In the genomic region with DNA sequence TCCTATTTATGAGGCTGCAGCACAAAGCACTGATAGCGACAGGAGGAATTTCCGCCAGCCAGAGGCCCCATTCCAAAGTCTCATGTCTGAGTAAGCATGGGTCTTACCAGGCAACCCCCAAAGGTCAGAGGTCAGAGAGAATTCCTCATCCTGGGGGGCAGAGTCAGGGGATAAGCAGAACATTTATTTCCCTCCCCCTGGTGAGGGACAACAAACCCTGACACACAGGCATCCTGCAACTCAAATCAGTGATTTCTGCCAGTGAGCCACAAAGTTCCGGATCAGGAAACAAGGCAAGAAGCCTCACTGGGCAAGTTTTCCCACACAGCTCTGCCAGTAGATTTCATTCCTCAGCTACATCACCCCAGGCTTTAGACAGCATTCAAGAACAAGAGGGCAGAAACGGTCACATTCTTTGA, we compare ENCODE assay signal across 13 cellular contexts. TPM values are rescaled to one million over a fixed set of nuclear protein-coding genes. Genes with fewer than 3 reads are reported as not detected.
DNase-seq lines count a peak whose midpoint lies in the region; ATAC-seq, FAIRE-seq and TF ChIP-seq lines count a peak whose summit lies in the region.
"Had no signal": no experiment of that assay in that cellular context is flagged by ENCODE, and none has a peak within 500 bp of the region (broad histone marks: within the 10 kb centered on the region; RNA-seq: fewer than 3 reads in every experiment).

No MANE protein-coding gene starts in this region.

- H3K27me3 ChIP-seq in GM23248 (replicated peaks; ENCODE audit: insufficient read depth) (no peaks in the 10 kb centered on the region), astrocyte (ENCODE audit: insufficient read depth, low read length) (no peaks in the 10 kb centered on the region), hepatocyte (no peaks in the 10 kb centered on the region)
- H3K27me3 ChIP-seq in CD8-positive, alpha-beta T cell (ENCODE audit: insufficient read depth, low read length), result no peaks in the 10 kb centered on the region
- H3K27me3 ChIP-seq: transverse colon had no signal

- POLR2A ChIA-PET in CD8-positive, alpha-beta T cell (lab: Charles Lee), result no interaction called here

- FAIRE-seq in astrocyte (lab: Jason Lieb, UNC) (no peak), D721Med (lab: Jason Lieb, UNC) (no peak)

- H3K4me3 Mint-ChIP-seq in astrocyte (ENCODE audit: unreplicated experiment), result peak overlapping the region; percentile 16
- no peak overlapping the region for H3K4me3 Mint-ChIP-seq in progenitor cell of endocrine pancreas (ENCODE audit: low read depth)
- no peak overlapping the region for H3K4me3 Mint-ChIP-seq in CD8-positive, alpha-beta T cell

- in situ Hi-C loops in GM23248 (cut with MboI), result no loop called here
- in situ Hi-C loops in GM13977 (cut with MboI; ENCODE audit: low pct_unique_long_range_greater_than_20kb, low sequenced_read_pairs, unreplicated experiment), result no loop called here

- H3K27ac Mint-ChIP-seq in astrocyte (ENCODE audit: unreplicated experiment) (peak overlapping the region; percentile 78), progenitor cell of endocrine pancreas (peak overlapping the region; percentile 41)
- no peak overlapping the region for H3K27ac Mint-ChIP-seq in CD8-positive, alpha-beta T cell

- peak overlapping the region; percentile 60 for H3K4me2 ChIP-seq in GM23248 (ENCODE audit: unreplicated experiment)
- H3K4me2 ChIP-seq in astrocyte (ENCODE audit: low read length), result peak overlapping the region; percentile 64
- H3K4me2 ChIP-seq in hepatocyte, result peak overlapping the region; percentile 16

- 9 to 11% methylated on average over 4 of the region's 4 CpGs for WGBS in GM23248 (ENCODE audit: low coverage in 1 of 2, low lambda C conversion rate in 2 of 2, missing lambda C conversion rate in 2 of 2), 2 experiments
- WGBS in hepatocyte (ENCODE audit: low lambda C conversion rate, missing lambda C conversion rate), result 40% methylated on average over 4 of the region's 4 CpGs

- H3K9ac ChIP-seq in GM23248 (peak overlapping the region; percentile 45), astrocyte (ENCODE audit: low read length) (peak overlapping the region; percentile 62)

- H3K9me3 ChIP-seq in GM23248 (ENCODE audit: low read depth), result no peaks in the 10 kb centered on the region
- no peaks in the 10 kb centered on the region for H3K9me3 ChIP-seq in astrocyte (ENCODE audit: insufficient read depth, low read depth, low read length)
- no peaks in the 10 kb centered on the region for H3K9me3 ChIP-seq in hepatocyte (ENCODE audit: low read depth)
- H3K9me3 ChIP-seq in CD8-positive, alpha-beta T cell (ENCODE audit: low read length), result no peaks in the 10 kb centered on the region
- H3K9me3 ChIP-seq: mucosa of descending colon, transverse colon had no signal

- CTCF ChIA-PET in CD8-positive, alpha-beta T cell (lab: Charles Lee), result no interaction called here

- TF ChIP-seq CTCF in astrocyte (IDR thresholded peaks at IDR 0.05; ENCODE audit: insufficient read depth, low read depth, low read length) (no peak), hepatocyte (IDR thresholded peaks at IDR 0.05; ENCODE audit: poor library complexity) (no peak), progenitor cell of endocrine pancreas (IDR thresholded peaks at IDR 0.05; ENCODE audit: unreplicated experiment) (no peak), GM13977 (IDR thresholded peaks at IDR 0.05; ENCODE audit: extremely low read depth, insufficient read depth, missing control alignments) (no peak), D721Med (IDR thresholded peaks at IDR 0.05; ENCODE audit: insufficient read depth, missing control alignments) (no peak)
- TF ChIP-seq CTCF in CD8-positive, alpha-beta T cell (IDR thresholded peaks at IDR 0.05), result no peak

- H3K27me3 Mint-ChIP-seq in astrocyte (ENCODE audit: low read depth, unreplicated experiment), result no peaks in the 10 kb centered on the region
- H3K27me3 Mint-ChIP-seq in progenitor cell of endocrine pancreas, result no peaks in the 10 kb centered on the region
- peaks cover 2% of the 10 kb centered on the region for H3K27me3 Mint-ChIP-seq in CD8-positive, alpha-beta T cell (ENCODE audit: low read depth)

- DNase-seq in GM23248 (peak; percentile 75), astrocyte (ENCODE audit: low read depth) (peak; percentile 88), hepatocyte (ENCODE audit: low spot score) (peak; percentile 69), progenitor cell of endocrine pancreas (ENCODE audit: low spot score, unreplicated experiment) (no peak), substantia nigra (lab: John Stamatoyannopoulos, UW) (no peak), GM13977 (ENCODE audit: low spot score) (no peak), D721Med (ENCODE audit: insufficient read length, low spot score) (no peak)
- no peak for DNase-seq in CD8-positive, alpha-beta T cell
- DNase-seq: activated CD4-positive, CD25-positive, alpha-beta regulatory T cell treated with anti-CD3 and anti-CD28 coated beads, Interleukin-2, amount 50 U/mL, for 72 hours; activated naive CD4-positive, alpha-beta T cell treated with anti-CD3 and anti-CD28 coated beads, Interleukin-2, amount 50 U/mL, for 16 hours; DMS 273 treated with DMSO at 0.1 percent for 48 hours; mucosa of descending colon; transverse colon had no signal

- peaks cover 51% of the 10 kb centered on the region for H3K4me1 ChIP-seq in GM23248 (ENCODE audit: insufficient read depth)
- H3K4me1 ChIP-seq in astrocyte (ENCODE audit: insufficient read depth, low read length), result peaks cover 68% of the 10 kb centered on the region
- peaks cover 31% of the 10 kb centered on the region for H3K4me1 ChIP-seq in hepatocyte (ENCODE audit: insufficient read depth)
- peaks cover 26% of the 10 kb centered on the region for H3K4me1 ChIP-seq in CD8-positive, alpha-beta T cell (ENCODE audit: insufficient read depth, low read length)
- H3K4me1 ChIP-seq: transverse colon had no signal

- H3F3A ChIP-seq in GM23248 (ENCODE audit: insufficient read depth), result peaks cover 35% of the 10 kb centered on the region

- peaks cover 57% of the 10 kb centered on the region for H3K79me2 ChIP-seq in GM23248 (ENCODE audit: insufficient read depth)
- H3K79me2 ChIP-seq in astrocyte (ENCODE audit: insufficient read depth, low read length), result peaks cover 87% of the 10 kb centered on the region
- peaks cover 7% of the 10 kb centered on the region for H3K79me2 ChIP-seq in hepatocyte

- H3K27ac ChIP-seq in GM23248 (peak overlapping the region; percentile 71), astrocyte (ENCODE audit: low read depth, low read length) (peak overlapping the region; percentile 79), hepatocyte (peak overlapping the region; percentile 78), substantia nigra (ENCODE audit: low read depth, low read length, poor library complexity, severe bottlenecking) (no peak overlapping the region)
- H3K27ac ChIP-seq in CD8-positive, alpha-beta T cell (ENCODE audit: low read depth, low read length), result no peak overlapping the region
- H3K27ac ChIP-seq: transverse colon had no signal

- H3K9me2 ChIP-seq in GM23248 (ENCODE audit: insufficient read depth) (no peaks in the 10 kb centered on the region), hepatocyte (replicated peaks; ENCODE audit: insufficient read depth) (no peaks in the 10 kb centered on the region)

- intact Hi-C loops in CD8-positive, alpha-beta T cell (cut with DNase I, micrococcal nuclease), result no loop called here

- no peaks in the 10 kb centered on the region for H4K20me1 ChIP-seq in GM23248 (ENCODE audit: insufficient read depth)
- H4K20me1 ChIP-seq in astrocyte (ENCODE audit: insufficient read depth, low read length), result peaks cover 9% of the 10 kb centered on the region
- H4K20me1 ChIP-seq in hepatocyte (ENCODE audit: insufficient read depth, poor library complexity, severe bottlenecking), result no peaks in the 10 kb centered on the region

- H3K36me3 Mint-ChIP-seq in astrocyte (ENCODE audit: low read depth, unreplicated experiment), result peaks cover 7% of the 10 kb centered on the region
- no peaks in the 10 kb centered on the region for H3K36me3 Mint-ChIP-seq in progenitor cell of endocrine pancreas (ENCODE audit: insufficient read depth)
- no peaks in the 10 kb centered on the region for H3K36me3 Mint-ChIP-seq in CD8-positive, alpha-beta T cell

- H2AFZ ChIP-seq in GM23248, result peak overlapping the region; percentile 44
- H2AFZ ChIP-seq in astrocyte (ENCODE audit: low read depth, low read length), result no peak overlapping the region
- H2AFZ ChIP-seq in hepatocyte, result peak overlapping the region; percentile 28

- H3K9me3 Mint-ChIP-seq in astrocyte (ENCODE audit: unreplicated experiment) (no peaks in the 10 kb centered on the region), progenitor cell of endocrine pancreas (ENCODE audit: low read depth) (no peaks in the 10 kb centered on the region)
- no peaks in the 10 kb centered on the region for H3K9me3 Mint-ChIP-seq in CD8-positive, alpha-beta T cell

- no peaks in the 10 kb centered on the region for H3K36me3 ChIP-seq in GM23248 (ENCODE audit: low read depth)
- no peaks in the 10 kb centered on the region for H3K36me3 ChIP-seq in astrocyte (ENCODE audit: insufficient read depth, low read length)
- H3K36me3 ChIP-seq in hepatocyte (replicated peaks; ENCODE audit: insufficient read depth, low read depth), result no peaks in the 10 kb centered on the region
- no peaks in the 10 kb centered on the region for H3K36me3 ChIP-seq in CD8-positive, alpha-beta T cell (ENCODE audit: insufficient read depth, low read length)
- H3K36me3 ChIP-seq: transverse colon had no signal

- no peak for ATAC-seq in CD8-positive, alpha-beta T cell
- ATAC-seq: mucosa of descending colon had no signal

- H3K4me3 ChIP-seq in GM23248, result peak overlapping the region; percentile 35
- peak overlapping the region; percentile 11 for H3K4me3 ChIP-seq in astrocyte (ENCODE audit: insufficient read depth, low read depth, low read length)
- no peak overlapping the region for H3K4me3 ChIP-seq in hepatocyte
- no peak overlapping the region for H3K4me3 ChIP-seq in CD8-positive, alpha-beta T cell (ENCODE audit: low read depth, low read length)
- H3K4me3 ChIP-seq: mucosa of descending colon, transverse colon had no signal

- H3K4me1 Mint-ChIP-seq in astrocyte (ENCODE audit: low read depth, unreplicated experiment), result peaks cover 85% of the 10 kb centered on the region
- peaks cover 49% of the 10 kb centered on the region for H3K4me1 Mint-ChIP-seq in progenitor cell of endocrine pancreas (ENCODE audit: low read depth)
- H3K4me1 Mint-ChIP-seq in CD8-positive, alpha-beta T cell (ENCODE audit: low read depth), result peaks cover 30% of the 10 kb centered on the region

RNA-seq across cellular contexts. Expression of gene ADAMTS12, which starts 37.0 kb away (rescaled TPM):
- 10.1 and 11.5 TPM in 2 replicates for total RNA-seq in GM23248 (2014; rRNA removed; shearing (Covaris generic))
- polyA plus RNA-seq in GM23248 (2016; fragmentation: Nextera tagmentation; extraction: Ambion mirVana), result 7.8 and 8.5 TPM in 2 replicates
- 143 and 156 TPM in 2 replicates for total RNA-seq in astrocyte
- 8.7 and 8.9 TPM in 2 replicates for total RNA-seq in hepatocyte
- 3.2 and 4.2 TPM in 2 replicates for polyA plus RNA-seq in hepatocyte
- total RNA-seq in progenitor cell of endocrine pancreas, result 5.2 and 7.8 TPM in 2 replicates
- total RNA-seq in CD8-positive, alpha-beta T cell, result not detected

Comparison
In these comparisons a context has a peak if more than half of its experiments do, and no peak if none do; other contexts are left out.
1. DNase-seq: peak in GM23248 (single experiment), astrocyte (single experiment) and hepatocyte (single experiment); none in progenitor cell of endocrine pancreas (single experiment), substantia nigra (0 of 49), CD8-positive, alpha-beta T cell (0 of 7), GM13977 (single experiment) and D721Med (single experiment).
2. H3K27ac ChIP-seq: peak in GM23248 (single experiment), astrocyte (single experiment) and hepatocyte (single experiment); none in substantia nigra (single experiment) and CD8-positive, alpha-beta T cell (single experiment).
3. H3K4me3 ChIP-seq: peak in GM23248 (single experiment) and astrocyte (single experiment); none in hepatocyte (single experiment) and CD8-positive, alpha-beta T cell (single experiment).
4. RNA of gene ADAMTS12, which starts 37.0 kb away (total RNA-seq): 143 to 156 TPM in astrocyte; 10.1 to 11.5 TPM in GM23248, 8.7 to 8.9 TPM in hepatocyte, 5.2 to 7.8 TPM in progenitor cell of endocrine pancreas and not detected in CD8-positive, alpha-beta T cell; every median in the first group is over 10 times any median in the second.
5. Peak in every context shown above with its lines, with median percentiles within 50 percentile points of each other: H3K4me2 ChIP-seq.